14 cellular contexts compared by ENCODE assay signal in genomic region chr7:27242046-27242579, GRCh38. TPM values are rescaled to one million over a fixed set of nuclear protein-coding genes. Genes with fewer than 3 reads are reported as not detected.
DNase-seq lines count a peak whose midpoint lies in the region; ATAC-seq and TF ChIP-seq lines count a peak whose summit lies in the region.
"Had no signal": no experiment of that assay in that cellular context is flagged by ENCODE, and none has a peak within 500 bp of the region (broad histone marks: within the 10 kb centered on the region; RNA-seq: fewer than 3 reads in every experiment).

No MANE protein-coding gene starts in this region.

- H3K9me3 ChIP-seq in HUES64 (ENCODE audit: insufficient read depth, low read depth, low read length) = no peaks in the 10 kb centered on the region
- H3K9me3 ChIP-seq in esophagus muscularis mucosa = no peaks in the 10 kb centered on the region
- H3K9me3 ChIP-seq: esophagus squamous epithelium had no signal

- intact Hi-C loops in esophagus muscularis mucosa (cut with DNase I) = no loop called here

- no peak for TF ChIP-seq CTCF in esophagus muscularis mucosa (IDR thresholded peaks at IDR 0.05)

- H3K36me3 ChIP-seq in HUES64 (ENCODE audit: insufficient read depth, low read length) = no peaks in the 10 kb centered on the region
- H3K36me3 ChIP-seq in esophagus muscularis mucosa = no peaks in the 10 kb centered on the region
- no peaks in the 10 kb centered on the region for H3K36me3 ChIP-seq in rectal smooth muscle tissue (ENCODE audit: control insufficient read depth, insufficient read depth, low read length)
- H3K36me3 ChIP-seq: esophagus squamous epithelium had no signal

- H3K4me3 ChIP-seq in HUES64 (ENCODE audit: low read length) = peak overlapping the region; percentile 36; the same call in 1 of the 2 replicates
- peak overlapping the region; percentile 15 to 40 (median 30) for H3K4me3 ChIP-seq in esophagus muscularis mucosa
- peak overlapping the region; percentile 3 for H3K4me3 ChIP-seq in rectal smooth muscle tissue (ENCODE audit: low read length)

- H3K27me3 ChIP-seq in HUES64 (ENCODE audit: insufficient read depth, low read length) (peaks cover 100% of the 10 kb centered on the region), esophagus muscularis mucosa (peaks cover 10 to 100% (median 88%) of the 10 kb centered on the region in 4 donors), rectal smooth muscle tissue (ENCODE audit: control insufficient read depth, insufficient read depth, low read length) (peaks cover 79% of the 10 kb centered on the region)

- H3K9ac ChIP-seq in HUES64 (ENCODE audit: low read depth, low read length) (no peak overlapping the region), rectal smooth muscle tissue (ENCODE audit: low read length) (no peak overlapping the region)

- no peak overlapping the region for H3K27ac ChIP-seq in HUES64 (ENCODE audit: low read depth, low read length)
- H3K27ac ChIP-seq in esophagus muscularis mucosa (replicated peaks in 1 of 4) = no peak overlapping the region
- no peak overlapping the region for H3K27ac ChIP-seq in rectal smooth muscle tissue (ENCODE audit: low read depth, low read length)
- H3K27ac ChIP-seq: esophagus squamous epithelium had no signal

- ATAC-seq in GM21619 (IDR thresholded peaks at IDR 0.05; ENCODE audit: unreplicated experiment) = no peak
- ATAC-seq in GM18870 (IDR thresholded peaks at IDR 0.05; ENCODE audit: unreplicated experiment) = no peak
- ATAC-seq in HG03571 (IDR thresholded peaks at IDR 0.05; ENCODE audit: unreplicated experiment) = no peak

- H3K4me1 ChIP-seq in HUES64 (ENCODE audit: insufficient read depth, low read length) (peaks cover 40% of the 10 kb centered on the region), esophagus muscularis mucosa (peaks cover 42 to 64% (median 56%) of the 10 kb centered on the region in 4 donors), rectal smooth muscle tissue (ENCODE audit: control insufficient read depth, insufficient read depth, low read length) (peaks cover 3% of the 10 kb centered on the region)

- WGBS in HUES64 = 1% methylated on average over 15 of the region's 16 CpGs
- WGBS in esophagus muscularis mucosa = 18% methylated on average over 16 of the region's 16 CpGs

- no peak for TF ChIP-seq EP300 in esophagus muscularis mucosa (IDR thresholded peaks at IDR 0.05)

- DNase-seq in DMS79 treated with DMSO at 0.1 percent for 48 hours (lab: John Stamatoyannopoulos, UW) (peak; percentile 29), DMS79 (lab: John Stamatoyannopoulos, UW) (no peak), esophagus muscularis mucosa (ENCODE audit: extremely low spot score) (no peak)
- DNase-seq: 8988T; activated CD4-positive, alpha-beta T cell treated with anti-CD3 and anti-CD28 coated beads, Interleukin-2, amount 50 U/mL, for 4 hours; esophagus squamous epithelium; left colon; NCI-H2227 treated with DMSO at 0.1 percent for 48 hours had no signal

- no peak for TF ChIP-seq POLR2A in esophagus muscularis mucosa (IDR thresholded peaks at IDR 0.05; ENCODE audit: low read depth)

RNA-seq across cellular contexts. Expression of gene EVX1, which starts 0.5 kb away (rescaled TPM):
- 3.3 TPM for polyA plus RNA-seq in HUES64 (2013, experiment 1 of 2)
- 3.9 TPM for polyA plus RNA-seq in HUES64 (2013, experiment 2 of 2)
- total RNA-seq in esophagus muscularis mucosa = not detected
- total RNA-seq: esophagus squamous epithelium, LHCN-M2 had no signal

RNA-seq across cellular contexts. Expression of gene HOXA13, which starts 42.2 kb away (rescaled TPM):
- 0.05 TPM for polyA plus RNA-seq in HUES64 (2013, experiment 1 of 2)
- 0.06 TPM for polyA plus RNA-seq in HUES64 (2013, experiment 2 of 2)
- total RNA-seq in esophagus muscularis mucosa = not detected
- total RNA-seq: esophagus squamous epithelium had no signal

RNA-seq across cellular contexts. Expression of gene HOXA11, which starts 57.1 kb away (rescaled TPM):
- not detected for polyA plus RNA-seq in HUES64 (2013, experiment 1 of 2)
- 0.19 TPM for polyA plus RNA-seq in HUES64 (2013, experiment 2 of 2)
- not detected for total RNA-seq in esophagus muscularis mucosa
- total RNA-seq: esophagus squamous epithelium had no signal
